27 cellular contexts compared by ENCODE assay signal in the genomic region with DNA sequence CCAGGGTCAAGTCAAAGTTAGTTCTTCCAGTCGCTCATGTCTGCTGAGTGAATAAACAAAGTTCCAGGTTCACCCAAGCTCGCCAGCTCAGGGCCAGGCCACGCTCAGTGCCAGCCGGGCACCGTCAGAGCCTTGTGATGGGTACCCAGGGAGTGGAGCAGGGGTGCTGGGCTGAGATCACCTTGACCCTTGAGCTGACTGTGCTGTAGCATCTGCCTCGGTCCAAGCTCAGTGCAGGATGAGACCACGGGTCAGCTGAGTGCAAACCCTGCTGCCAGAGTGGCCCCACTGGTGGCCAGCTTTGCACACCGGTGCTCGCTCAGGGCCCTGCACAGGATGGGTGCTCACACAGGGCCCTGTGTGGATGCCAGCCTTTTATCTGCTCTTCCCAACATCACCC. TPM values are rescaled to one million over a fixed set of nuclear protein-coding genes. Genes with fewer than 3 reads are reported as not detected.
"Had no signal": no experiment of that assay in that cellular context is flagged by ENCODE, and none has a peak within 500 bp of the region (broad histone marks: within the 10 kb centered on the region; RNA-seq: fewer than 3 reads in every experiment).

No MANE protein-coding gene starts in this region.

- H3K4me1 ChIP-seq: parathyroid adenoma, psoas muscle, right lobe of liver, transverse colon had no signal

- H3K27ac ChIP-seq: parathyroid adenoma, psoas muscle, right lobe of liver, sigmoid colon, suprapubic skin, testis, tibial artery, transverse colon, upper lobe of left lung had no signal

- H2AFZ ChIP-seq: parathyroid adenoma had no signal

- H3K9me3 Mint-ChIP-seq: naive thymus-derived CD8-positive, alpha-beta T cell; natural killer cell treated with Interleukin-12 subunit alpha and Interleukin-12 subunit beta and Interleukin-15 and Interleukin-18, amount 100 ng/mL, for 72 hours; nephron progenitor cell; neural crest cell; stimulated activated effector memory CD8-positive, alpha-beta T cell treated with anti-CD3 and anti-CD28 coated beads, Interleukin-12 subunit alpha, Interleukin-12 subunit beta, amount 100 ng/mL, for 72 hours; stimulated activated naive B cell treated with anti-CD40 and anti-IgM and Interleukin-4, amounts not matched to agents 10 μg/mL and 1 μg/mL and 100 μg/mL, for 72 hours; stimulated activated naive CD8-positive, alpha-beta T cell treated with anti-CD3 and anti-CD28 coated beads, Interleukin-15, Interleukin-2, amounts not matched to agents 100 ng/mL and 50 ng/mL, for 24 hours had no signal

- H3K9me3 ChIP-seq: ovary, psoas muscle, right lobe of liver, sigmoid colon, suprapubic skin, testis, tibial artery, transverse colon, upper lobe of left lung had no signal

- H3K9ac ChIP-seq: parathyroid adenoma had no signal

- H3K4me3 Mint-ChIP-seq: naive thymus-derived CD8-positive, alpha-beta T cell; natural killer cell treated with Interleukin-12 subunit alpha and Interleukin-12 subunit beta and Interleukin-15 and Interleukin-18, amount 100 ng/mL, for 72 hours; nephron progenitor cell; neural crest cell; stimulated activated effector memory CD8-positive, alpha-beta T cell treated with anti-CD3 and anti-CD28 coated beads, Interleukin-12 subunit alpha, Interleukin-12 subunit beta, amount 100 ng/mL, for 72 hours; stimulated activated naive B cell treated with anti-CD40 and anti-IgM and Interleukin-4, amounts not matched to agents 10 μg/mL and 1 μg/mL and 100 μg/mL, for 72 hours; stimulated activated naive CD8-positive, alpha-beta T cell treated with anti-CD3 and anti-CD28 coated beads, Interleukin-15, Interleukin-2, amounts not matched to agents 100 ng/mL and 50 ng/mL, for 24 hours had no signal

- H3K36me3 ChIP-seq: ovary, right lobe of liver, sigmoid colon, suprapubic skin, tibial artery, transverse colon, upper lobe of left lung had no signal

- DNase-seq: naive thymus-derived CD8-positive, alpha-beta T cell; nephron progenitor cell; occipital lobe; psoas muscle; right lobe of liver; sigmoid colon; small intestine; stimulated activated CD4-positive, alpha-beta T cell treated with anti-CD3 and anti-CD28 coated beads, Interleukin-15, amount 100 ng/mL, for 24 hours; stimulated activated CD4-positive, alpha-beta T cell treated with anti-CD3 and anti-CD28 coated beads, Interleukin-2, amount 100 ng/mL, for 24 hours; stimulated activated CD4-positive, alpha-beta T cell treated with anti-CD3 and anti-CD28 coated beads, Interleukin-2, amount 100 ng/mL, for 48 hours; stimulated activated CD4-positive, alpha-beta T cell treated with anti-CD3 and anti-CD28 coated beads, Interleukin-4, amount 100 ng/mL, for 24 hours; stimulated activated naive B cell treated with anti-CD40 and anti-IgM and Interleukin-4, amounts not matched to agents 10 μg/mL and 1 μg/mL and 100 μg/mL, for 72 hours; stimulated activated naive CD4-positive, alpha-beta T cell treated with Interleukin-2 at 50 U/mL for 16 hours; substantia nigra; testis; tibial artery; transverse colon had no signal

- H3K27me3 ChIP-seq: ovary, right lobe of liver, testis had no signal

- H3K36me3 Mint-ChIP-seq: naive thymus-derived CD8-positive, alpha-beta T cell; natural killer cell treated with Interleukin-12 subunit alpha and Interleukin-12 subunit beta and Interleukin-15 and Interleukin-18, amount 100 ng/mL, for 72 hours; stimulated activated effector memory CD8-positive, alpha-beta T cell treated with anti-CD3 and anti-CD28 coated beads, Interleukin-12 subunit alpha, Interleukin-12 subunit beta, amount 100 ng/mL, for 72 hours; stimulated activated naive B cell treated with anti-CD40 and anti-IgM and Interleukin-4, amounts not matched to agents 10 μg/mL and 1 μg/mL and 100 μg/mL, for 72 hours had no signal

- H3K4me3 ChIP-seq: ovary, psoas muscle, right lobe of liver, sigmoid colon, suprapubic skin, testis, tibial artery, transverse colon, upper lobe of left lung had no signal

- H3K27ac Mint-ChIP-seq: natural killer cell treated with Interleukin-12 subunit alpha and Interleukin-12 subunit beta and Interleukin-15 and Interleukin-18, amount 100 ng/mL, for 72 hours; nephron progenitor cell; progenitor cell of endocrine pancreas; stimulated activated effector memory CD8-positive, alpha-beta T cell treated with anti-CD3 and anti-CD28 coated beads, Interleukin-12 subunit alpha, Interleukin-12 subunit beta, amount 100 ng/mL, for 72 hours; stimulated activated naive B cell treated with anti-CD40 and anti-IgM and Interleukin-4, amounts not matched to agents 10 μg/mL and 1 μg/mL and 100 μg/mL, for 72 hours; stimulated activated naive CD8-positive, alpha-beta T cell treated with anti-CD3 and anti-CD28 coated beads, Interleukin-15, Interleukin-2, amounts not matched to agents 100 ng/mL and 50 ng/mL, for 24 hours had no signal

RNA-seq across cellular contexts. Expression of a gene that starts 4.3 kb away (rescaled TPM):
- total RNA-seq: naive thymus-derived CD8-positive, alpha-beta T cell; natural killer cell treated with Interleukin-12 subunit alpha and Interleukin-12 subunit beta and Interleukin-15 and Interleukin-18, amount 100 ng/mL, for 72 hours; neural crest cell; psoas muscle had no signal
- polyA plus RNA-seq: naive thymus-derived CD8-positive, alpha-beta T cell had no signal

RNA-seq across cellular contexts. Expression of a gene that starts 16.7 kb away (rescaled TPM):
- total RNA-seq: naive thymus-derived CD8-positive, alpha-beta T cell; natural killer cell treated with Interleukin-12 subunit alpha and Interleukin-12 subunit beta and Interleukin-15 and Interleukin-18, amount 100 ng/mL, for 72 hours; neural crest cell; occipital lobe; psoas muscle; renal cortical epithelial cell; right lobe of liver; suprapubic skin had no signal
- polyA plus RNA-seq: naive thymus-derived CD8-positive, alpha-beta T cell; psoas muscle; small intestine had no signal
